ENCODE assay signal across 10 cellular contexts in the genomic region with DNA sequence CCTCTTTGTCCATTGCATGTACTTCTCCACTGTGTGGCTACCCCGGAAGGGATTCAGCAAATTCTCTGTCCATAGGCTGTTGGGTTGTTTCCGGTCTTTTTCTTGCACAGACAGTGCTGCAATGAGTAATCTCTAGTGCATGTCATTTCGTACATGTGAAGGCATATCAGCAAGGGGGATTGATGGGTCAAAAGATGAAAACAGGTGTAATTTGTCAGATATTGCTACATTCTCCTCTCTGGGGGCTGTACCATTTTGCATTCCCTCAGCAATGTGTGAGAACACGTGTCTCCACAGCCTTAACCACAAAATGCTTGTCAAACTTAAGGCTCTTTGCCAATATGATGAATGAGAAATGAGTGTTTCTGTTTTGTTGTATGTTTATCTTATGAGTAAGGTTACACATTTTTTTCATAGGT.
DNase-seq lines count a peak whose midpoint lies in the region; ATAC-seq lines count a peak whose summit lies in the region.
"Had no signal": no experiment of that assay in that cellular context is flagged by ENCODE, and none has a peak within 500 bp of the region (broad histone marks: within the 10 kb centered on the region; RNA-seq: fewer than 3 reads in every experiment).

No MANE protein-coding gene starts in this region.

- H3K9ac ChIP-seq in adipocyte (ENCODE audit: low read length) = no peak overlapping the region

- peak; percentile 67 for DNase-seq in adipocyte (ENCODE audit: low read depth)
- peak; percentile 57 for DNase-seq in myocyte (ENCODE audit: low read depth)
- DNase-seq in cortex of kidney (lab: John Stamatoyannopoulos, UW) = no peak
- DNase-seq in putamen (ENCODE audit: low spot score) = no peak
- DNase-seq in HT-29 (ENCODE audit: low spot score) = no peak
- DNase-seq: activated effector memory CD4-positive, alpha-beta T cell treated with anti-CD3 and anti-CD28 coated beads, Interleukin-2, amount 50 U/mL, for 16 hours; erythroblast; NCI-H526 treated with DMSO at 0.1 percent for 48 hours had no signal

- no peak overlapping the region for H3K4me3 ChIP-seq in adipocyte (ENCODE audit: low read length)

- H3K4me1 ChIP-seq in adipocyte (ENCODE audit: control insufficient read depth, insufficient read depth, low read length) = peaks cover 17% of the 10 kb centered on the region

- peaks cover 5% of the 10 kb centered on the region for H3K9me3 ChIP-seq in adipocyte (ENCODE audit: control insufficient read depth, low read length)

- ATAC-seq in GM18520 (IDR thresholded peaks at IDR 0.05; ENCODE audit: unreplicated experiment) = peak; percentile 63
- peak; percentile 37 for ATAC-seq in HG02870 (IDR thresholded peaks at IDR 0.05; ENCODE audit: unreplicated experiment)

- peaks cover 3% of the 10 kb centered on the region for H3K36me3 ChIP-seq in adipocyte (ENCODE audit: control insufficient read depth, insufficient read depth, low read length, severe bottlenecking)

- no peaks in the 10 kb centered on the region for H3K27me3 ChIP-seq in adipocyte (replicated peaks; ENCODE audit: control insufficient read depth, insufficient read depth, low read length)

Comparison
In these comparisons a context has a peak if more than half of its experiments do, and no peak if none do; other contexts are left out.
1. DNase-seq: peak in adipocyte (single experiment) and myocyte (single experiment); none in cortex of kidney (single experiment), putamen (single experiment) and HT-29 (single experiment).